1 cellular context compared by ENCODE assay signal in genomic region chr21:43659136-43660000, GRCh38.
TF ChIP-seq lines count a peak whose summit lies in the region.

HSF2BP (minus strand) TSS chr21:43659488; CDS start chr21:43658096, 1,392 bp downstream.
RRP1B (plus strand) TSS chr21:43659560; CDS start chr21:43659665, 105 bp downstream.

TF ChIP-seq in HepG2, 621 proteins besides CTCF, POLR2A, EP300 and RAD21 (continued from another document and continues in another):
- no peak; the same call in 1 of the 2 replicates for TF ChIP-seq TOE1 (CRISPR knock-in tag; IDR thresholded peaks at IDR 0.05)
- no peak for TF ChIP-seq ZNF572 (CRISPR knock-in tag; IDR thresholded peaks at IDR 0.05)
- no peak for TF ChIP-seq PHF5A (CRISPR knock-in tag; IDR thresholded peaks at IDR 0.05; ENCODE audit: low read depth, unreplicated experiment)
- TF ChIP-seq ZNF781 (CRISPR knock-in tag; IDR thresholded peaks at IDR 0.05; ENCODE audit: borderline replicate concordance, not compliant biosample characterization), result peak; percentile 50
- TF ChIP-seq ZMAT5 (CRISPR knock-in tag; IDR thresholded peaks at IDR 0.05; ENCODE audit: borderline replicate concordance, low read depth), result no peak
- no peak for TF ChIP-seq HOXA7 (CRISPR knock-in tag; IDR thresholded peaks at IDR 0.05)
- no peak for TF ChIP-seq RAD51 (IDR thresholded peaks at IDR 0.05; ENCODE audit: borderline replicate concordance)
- TF ChIP-seq GPN1 (CRISPR knock-in tag; IDR thresholded peaks at IDR 0.05; ENCODE audit: borderline replicate concordance), result 0 out of 2 replicates have a peak, but pooled peaks have one; percentile 45
- peak; percentile 96 for TF ChIP-seq ZNF724P (CRISPR knock-in tag; IDR thresholded peaks at IDR 0.05; ENCODE audit: borderline replicate concordance)
- peak; percentile 82 for TF ChIP-seq PRDM15 (CRISPR knock-in tag; IDR thresholded peaks at IDR 0.05)
- TF ChIP-seq ZBTB21 (CRISPR knock-in tag; IDR thresholded peaks at IDR 0.05), result no peak
- peak; percentile 70; the same call in 1 of the 2 replicates for TF ChIP-seq ZNF337 (CRISPR knock-in tag; IDR thresholded peaks at IDR 0.05; ENCODE audit: borderline replicate concordance, low read depth)
- 0 out of 2 replicates have a peak, but pooled peaks have one; percentile 35 for TF ChIP-seq ONECUT2 (CRISPR knock-in tag; IDR thresholded peaks at IDR 0.05)
- peak; percentile 88; the same call in 1 of the 2 replicates for TF ChIP-seq IRF9 (CRISPR knock-in tag; IDR thresholded peaks at IDR 0.05; ENCODE audit: borderline replicate concordance)
- peak; percentile 32; the same call in 1 of the 2 replicates for TF ChIP-seq FOXJ3 (CRISPR knock-in tag; IDR thresholded peaks at IDR 0.05; ENCODE audit: borderline replicate concordance)
- TF ChIP-seq, protein P1, sequence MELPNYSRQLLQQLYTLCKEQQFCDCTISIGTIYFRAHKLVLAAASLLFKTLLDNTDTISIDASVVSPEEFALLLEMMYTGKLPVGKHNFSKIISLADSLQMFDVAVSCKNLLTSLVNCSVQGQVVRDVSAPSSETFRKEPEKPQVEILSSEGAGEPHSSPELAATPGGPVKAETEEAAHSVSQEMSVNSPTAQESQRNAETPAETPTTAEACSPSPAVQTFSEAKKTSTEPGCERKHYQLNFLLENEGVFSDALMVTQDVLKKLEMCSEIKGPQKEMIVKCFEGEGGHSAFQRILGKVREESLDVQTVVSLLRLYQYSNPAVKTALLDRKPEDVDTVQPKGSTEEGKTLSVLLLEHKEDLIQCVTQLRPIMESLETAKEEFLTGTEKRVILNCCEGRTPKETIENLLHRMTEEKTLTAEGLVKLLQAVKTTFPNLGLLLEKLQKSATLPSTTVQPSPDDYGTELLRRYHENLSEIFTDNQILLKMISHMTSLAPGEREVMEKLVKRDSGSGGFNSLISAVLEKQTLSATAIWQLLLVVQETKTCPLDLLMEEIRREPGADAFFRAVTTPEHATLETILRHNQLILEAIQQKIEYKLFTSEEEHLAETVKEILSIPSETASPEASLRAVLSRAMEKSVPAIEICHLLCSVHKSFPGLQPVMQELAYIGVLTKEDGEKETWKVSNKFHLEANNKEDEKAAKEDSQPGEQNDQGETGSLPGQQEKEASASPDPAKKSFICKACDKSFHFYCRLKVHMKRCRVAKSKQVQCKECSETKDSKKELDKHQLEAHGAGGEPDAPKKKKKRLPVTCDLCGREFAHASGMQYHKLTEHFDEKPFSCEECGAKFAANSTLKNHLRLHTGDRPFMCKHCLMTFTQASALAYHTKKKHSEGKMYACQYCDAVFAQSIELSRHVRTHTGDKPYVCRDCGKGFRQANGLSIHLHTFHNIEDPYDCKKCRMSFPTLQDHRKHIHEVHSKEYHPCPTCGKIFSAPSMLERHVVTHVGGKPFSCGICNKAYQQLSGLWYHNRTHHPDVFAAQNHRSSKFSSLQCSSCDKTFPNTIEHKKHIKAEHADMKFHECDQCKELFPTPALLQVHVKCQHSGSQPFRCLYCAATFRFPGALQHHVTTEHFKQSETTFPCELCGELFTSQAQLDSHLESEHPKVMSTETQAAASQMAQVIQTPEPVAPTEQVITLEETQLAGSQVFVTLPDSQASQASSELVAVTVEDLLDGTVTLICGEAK (IDR thresholded peaks at IDR 0.05), result no peak
- TF ChIP-seq, protein P1 (CRISPR knock-in tag; IDR thresholded peaks at IDR 0.05), result peak; percentile 86
- TF ChIP-seq, protein P2, sequence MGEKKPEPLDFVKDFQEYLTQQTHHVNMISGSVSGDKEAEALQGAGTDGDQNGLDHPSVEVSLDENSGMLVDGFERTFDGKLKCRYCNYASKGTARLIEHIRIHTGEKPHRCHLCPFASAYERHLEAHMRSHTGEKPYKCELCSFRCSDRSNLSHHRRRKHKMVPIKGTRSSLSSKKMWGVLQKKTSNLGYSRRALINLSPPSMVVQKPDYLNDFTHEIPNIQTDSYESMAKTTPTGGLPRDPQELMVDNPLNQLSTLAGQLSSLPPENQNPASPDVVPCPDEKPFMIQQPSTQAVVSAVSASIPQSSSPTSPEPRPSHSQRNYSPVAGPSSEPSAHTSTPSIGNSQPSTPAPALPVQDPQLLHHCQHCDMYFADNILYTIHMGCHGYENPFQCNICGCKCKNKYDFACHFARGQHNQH (CRISPR knock-in tag; IDR thresholded peaks at IDR 0.05), result peak; percentile 41; the same call in 1 of the 2 replicates
- TF ChIP-seq, protein P3, sequence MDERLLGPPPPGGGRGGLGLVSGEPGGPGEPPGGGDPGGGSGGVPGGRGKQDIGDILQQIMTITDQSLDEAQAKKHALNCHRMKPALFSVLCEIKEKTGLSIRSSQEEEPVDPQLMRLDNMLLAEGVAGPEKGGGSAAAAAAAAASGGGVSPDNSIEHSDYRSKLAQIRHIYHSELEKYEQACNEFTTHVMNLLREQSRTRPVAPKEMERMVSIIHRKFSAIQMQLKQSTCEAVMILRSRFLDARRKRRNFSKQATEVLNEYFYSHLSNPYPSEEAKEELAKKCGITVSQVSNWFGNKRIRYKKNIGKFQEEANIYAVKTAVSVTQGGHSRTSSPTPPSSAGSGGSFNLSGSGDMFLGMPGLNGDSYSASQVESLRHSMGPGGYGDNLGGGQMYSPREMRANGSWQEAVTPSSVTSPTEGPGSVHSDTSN (CRISPR knock-in tag; IDR thresholded peaks at IDR 0.05), result no peak
- peak; percentile 86 for TF ChIP-seq HBP1 (CRISPR knock-in tag; IDR thresholded peaks at IDR 0.05; ENCODE audit: low read depth)
- TF ChIP-seq TCF7L2 (IDR thresholded peaks at IDR 0.05; ENCODE audit: low read depth, low read length), result no peak
- TF ChIP-seq SRY (CRISPR knock-in tag; IDR thresholded peaks at IDR 0.05), result peak; percentile 93; the same call in 1 of the 2 replicates
- TF ChIP-seq ZNF674 (CRISPR knock-in tag; IDR thresholded peaks at IDR 0.05; ENCODE audit: low read depth), result peak; percentile 95; the same call in 1 of the 2 replicates
- no peak for TF ChIP-seq ZNF317 (CRISPR knock-in tag; IDR thresholded peaks at IDR 0.05)
- no peak for TF ChIP-seq ZNF496 (CRISPR knock-in tag; IDR thresholded peaks at IDR 0.05; ENCODE audit: insufficient replicate concordance)
- 0 out of 2 replicates have a peak, but pooled peaks have one; percentile 85 for TF ChIP-seq ZNF83 (CRISPR knock-in tag; IDR thresholded peaks at IDR 0.05; ENCODE audit: borderline replicate concordance)
- peak; percentile 71; the same call in 1 of the 2 replicates for TF ChIP-seq ZNF788 (CRISPR knock-in tag; IDR thresholded peaks at IDR 0.05; ENCODE audit: borderline replicate concordance)
- peak; percentile 93; the same call in 1 of the 2 replicates for TF ChIP-seq ZNF160 (CRISPR knock-in tag; IDR thresholded peaks at IDR 0.05)
- no peak; the same call in 1 of the 2 replicates for TF ChIP-seq HNF4A (CRISPR knock-in tag; IDR thresholded peaks at IDR 0.05)
- 0 out of 2 replicates have a peak, but pooled peaks have one; percentile 22 for TF ChIP-seq ZNF710 (CRISPR knock-in tag; IDR thresholded peaks at IDR 0.05; ENCODE audit: borderline replicate concordance)
- TF ChIP-seq, protein P4, sequence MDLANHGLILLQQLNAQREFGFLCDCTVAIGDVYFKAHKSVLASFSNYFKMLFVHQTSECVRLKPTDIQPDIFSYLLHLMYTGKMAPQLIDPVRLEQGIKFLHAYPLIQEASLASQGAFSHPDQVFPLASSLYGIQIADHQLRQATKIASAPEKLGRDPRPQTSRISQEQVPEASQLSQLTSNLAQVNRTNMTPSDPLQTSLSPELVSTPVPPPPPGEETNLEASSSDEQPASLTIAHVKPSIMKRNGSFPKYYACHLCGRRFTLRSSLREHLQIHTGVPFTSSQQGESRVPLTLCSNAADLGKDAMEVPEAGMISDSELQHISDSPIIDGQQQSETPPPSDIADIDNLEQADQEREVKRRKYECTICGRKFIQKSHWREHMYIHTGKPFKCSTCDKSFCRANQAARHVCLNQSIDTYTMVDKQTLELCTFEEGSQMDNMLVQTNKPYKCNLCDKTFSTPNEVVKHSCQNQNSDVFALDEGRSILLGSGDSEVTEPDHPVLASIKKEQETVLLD (CRISPR knock-in tag; IDR thresholded peaks at IDR 0.05; ENCODE audit: low read depth), result peak; percentile 96
